ENCODE assay signal across 19 cellular contexts in genomic region chr20:4455996-4456395, GRCh38.
DNase-seq lines count a peak whose midpoint lies in the region; ATAC-seq, FAIRE-seq and TF ChIP-seq lines count a peak whose summit lies in the region.
"Had no signal": no experiment of that assay in that cellular context is flagged by ENCODE, and none has a peak within 500 bp of the region (broad histone marks: within the 10 kb centered on the region; RNA-seq: fewer than 3 reads in every experiment).

No MANE protein-coding gene starts in this region.

- H3K27ac Mint-ChIP-seq in activated CD4-positive, alpha-beta T cell treated with anti-CD3 and anti-CD28 coated beads, Interleukin-2, amount 10 ng/mL, durations not matched to agents 24 days and 14 days: no peak overlapping the region
- H3K27ac Mint-ChIP-seq: CD14-positive monocyte; CD4-positive, alpha-beta memory T cell had no signal

- H3K27me3 Mint-ChIP-seq in activated CD4-positive, alpha-beta T cell treated with anti-CD3 and anti-CD28 coated beads, Interleukin-2, amount 10 ng/mL, durations not matched to agents 24 days and 14 days: peaks cover 5% of the 10 kb centered on the region

- ATAC-seq in RWPE2 (ENCODE audit: low read depth) (no peak), HG03520 (IDR thresholded peaks at IDR 0.05; ENCODE audit: unreplicated experiment) (no peak)
- ATAC-seq: GM12878 had no signal

- no peaks in the 10 kb centered on the region for H3K36me3 ChIP-seq in RWPE2 (ENCODE audit: low read depth)
- no peaks in the 10 kb centered on the region for H3K36me3 ChIP-seq in keratinocyte (ENCODE audit: control insufficient read depth in 2 of 2, extremely low read depth in 1 of 2, insufficient read depth in 2 of 2, low read length in 2 of 2)
- H3K36me3 ChIP-seq: BLaER1 had no signal

- FAIRE-seq in keratinocyte (lab: Jason Lieb, UNC): peak; percentile 59
- FAIRE-seq: H54, HTR-8/SVneo had no signal

- H3K9ac ChIP-seq in keratinocyte (ENCODE audit: control insufficient read depth, extremely low read depth, insufficient read depth, low read length): no peak overlapping the region
- H3K9ac ChIP-seq: BLaER1, GM23248 had no signal

- H2AFZ ChIP-seq in keratinocyte (ENCODE audit: control insufficient read depth, low read length): no peak overlapping the region
- H2AFZ ChIP-seq: GM23248 had no signal

- peak; percentile 32 for DNase-seq in activated CD4-positive, alpha-beta T cell treated with anti-CD3 and anti-CD28 coated beads, Interleukin-2, amount 10 ng/mL, durations not matched to agents 24 days and 14 days
- DNase-seq in activated CD4-positive, alpha-beta T cell treated with anti-CD3 and anti-CD28 coated beads for 48 hours: no peak
- DNase-seq in RWPE2 (ENCODE audit: low spot score) (no peak), keratinocyte (ENCODE audit: low read depth, low spot score) (no peak), KG1 (lab: John Stamatoyannopoulos, UW) (no peak), NCI-H187 treated with DMSO at 0.1 percent for 48 hours (lab: John Stamatoyannopoulos, UW) (no peak)
- DNase-seq: 8988T; Calu3; CD4-positive, alpha-beta memory T cell; DMS79 treated with DMSO at 0.1 percent for 48 hours; GM23248; HCEC 1CT; IMR-90 had no signal

- no peaks in the 10 kb centered on the region for H3K27me3 ChIP-seq in RWPE2 (ENCODE audit: insufficient read depth, poor library complexity, severe bottlenecking)
- no peaks in the 10 kb centered on the region for H3K27me3 ChIP-seq in keratinocyte (ENCODE audit: control insufficient read depth, extremely low read depth, insufficient read depth, low read length)
- H3K27me3 ChIP-seq: BLaER1 had no signal

- no peak overlapping the region for H3K4me2 ChIP-seq in keratinocyte (ENCODE audit: control insufficient read depth, extremely low read depth, insufficient read depth, low read depth, low read length)
- H3K4me2 ChIP-seq: BLaER1 had no signal

- TF ChIP-seq CTCF in RWPE2 (IDR thresholded peaks at IDR 0.05; ENCODE audit: poor library complexity, severe bottlenecking) (no peak), keratinocyte (optimal IDR thresholded peaks at IDR 0.05 in 1 of 3, IDR thresholded peaks at IDR 0.05 in 1 of 3, conservative IDR thresholded peaks at IDR 0.05 in 1 of 3; ENCODE audit: extremely low read depth in 1 of 3, insufficient read depth in 2 of 3, low read length in 3 of 3) (no peak)

- no peaks in the 10 kb centered on the region for H4K20me1 ChIP-seq in keratinocyte (ENCODE audit: control insufficient read depth, extremely low read depth, insufficient read depth, low read length)
- H4K20me1 ChIP-seq: BLaER1 had no signal

- dilution Hi-C loops in keratinocyte (cut with MboI; ENCODE audit: extremely low pct_ligation_motif_present, low sequenced_read_pairs): no loop called here

- H3K36me3 Mint-ChIP-seq in activated CD4-positive, alpha-beta T cell treated with anti-CD3 and anti-CD28 coated beads, Interleukin-2, amount 10 ng/mL, durations not matched to agents 24 days and 14 days (ENCODE audit: low read depth): no peaks in the 10 kb centered on the region
- H3K36me3 Mint-ChIP-seq: CD14-positive monocyte; CD4-positive, alpha-beta memory T cell had no signal

- H3K27ac ChIP-seq in RWPE2 (ENCODE audit: poor library complexity, severe bottlenecking): peak overlapping the region; percentile 83
- H3K27ac ChIP-seq in keratinocyte (ENCODE audit: control insufficient read depth, insufficient read depth, low read length): no peak overlapping the region
- H3K27ac ChIP-seq: BLaER1, GM23248 had no signal

- no peaks in the 10 kb centered on the region for H3K9me3 ChIP-seq in RWPE2 (ENCODE audit: severe bottlenecking)
- H3K9me3 ChIP-seq in keratinocyte (ENCODE audit: control insufficient read depth, low read depth, low read length): no peaks in the 10 kb centered on the region
- H3K9me3 ChIP-seq: BLaER1 had no signal

- no peaks in the 10 kb centered on the region for H3K4me1 Mint-ChIP-seq in activated CD4-positive, alpha-beta T cell treated with anti-CD3 and anti-CD28 coated beads, Interleukin-2, amount 10 ng/mL, durations not matched to agents 24 days and 14 days
- H3K4me1 Mint-ChIP-seq: CD4-positive, alpha-beta memory T cell had no signal

- H3K4me3 ChIP-seq in RWPE2 (ENCODE audit: severe bottlenecking) (no peak overlapping the region), keratinocyte (ENCODE audit: control insufficient read depth in 2 of 3, extremely low read depth in 1 of 3, insufficient read depth in 2 of 3, low read depth in 1 of 3, low read length in 3 of 3) (no peak overlapping the region)
- H3K4me3 ChIP-seq: BLaER1, GM12878, GM23248 had no signal

- H3K9me1 ChIP-seq in keratinocyte (ENCODE audit: control insufficient read depth, extremely low read depth, insufficient read depth, low read length): no peaks in the 10 kb centered on the region

- peaks cover 7% of the 10 kb centered on the region for H3K9me3 Mint-ChIP-seq in activated CD4-positive, alpha-beta T cell treated with anti-CD3 and anti-CD28 coated beads, Interleukin-2, amount 10 ng/mL, durations not matched to agents 24 days and 14 days

- peaks cover 52% of the 10 kb centered on the region for H3K4me1 ChIP-seq in RWPE2 (ENCODE audit: insufficient read depth, poor library complexity, severe bottlenecking)
- peaks cover 31% of the 10 kb centered on the region for H3K4me1 ChIP-seq in keratinocyte (ENCODE audit: control insufficient read depth, extremely low read depth, insufficient read depth, low read length)
- H3K4me1 ChIP-seq: BLaER1 had no signal

- intact Hi-C loops in activated CD4-positive, alpha-beta T cell treated with anti-CD3 and anti-CD28 coated beads, Interleukin-2, amount 10 ng/mL, durations not matched to agents 24 days and 14 days (cut with micrococcal nuclease): no loop called here

- no peak overlapping the region for H3K4me3 Mint-ChIP-seq in activated CD4-positive, alpha-beta T cell treated with anti-CD3 and anti-CD28 coated beads, Interleukin-2, amount 10 ng/mL, durations not matched to agents 24 days and 14 days
- H3K4me3 Mint-ChIP-seq: CD14-positive monocyte; CD4-positive, alpha-beta memory T cell had no signal

- no peaks in the 10 kb centered on the region for H3K79me2 ChIP-seq in keratinocyte (ENCODE audit: control insufficient read depth, insufficient read depth, low read length)
